ENCODE assay signal across 8 cellular contexts in the genomic region with DNA sequence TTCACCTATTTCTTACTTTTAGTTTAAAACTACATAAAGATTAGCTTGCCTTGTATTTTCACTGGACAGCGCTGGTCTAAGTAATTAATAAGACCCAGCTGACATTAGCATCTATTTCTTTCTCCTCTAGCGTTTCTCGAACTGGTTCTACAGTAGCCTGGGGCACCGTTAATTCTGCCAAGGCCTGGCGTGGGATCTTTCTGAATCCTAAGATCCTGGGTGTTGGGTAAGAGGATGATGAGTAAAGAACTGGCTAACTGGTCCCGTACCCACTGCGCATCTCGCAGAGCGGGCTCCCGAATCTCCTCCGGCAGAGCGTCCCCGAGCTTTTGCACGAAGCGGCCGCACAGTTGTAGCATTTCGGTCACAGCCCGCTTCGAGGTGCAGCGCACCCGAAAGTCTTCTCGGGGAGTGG. TPM values are rescaled to one million over a fixed set of nuclear protein-coding genes. Genes with fewer than 3 reads are reported as not detected.
DNase-seq lines count a peak whose midpoint lies in the region; ATAC-seq and TF ChIP-seq lines count a peak whose summit lies in the region.

No MANE protein-coding gene starts in this region.

- ATAC-seq in gastroesophageal sphincter (peak; percentile 58), psoas muscle (peak; percentile 60 to 85 (median 72))

- H3K27me3 ChIP-seq in H7 (ENCODE audit: control insufficient read depth, insufficient read depth, low read length) (no peaks in the 10 kb centered on the region), WERI-Rb-1 (ENCODE audit: insufficient read depth, low read depth, severe bottlenecking) (no peaks in the 10 kb centered on the region), gastroesophageal sphincter (no peaks in the 10 kb centered on the region), psoas muscle (ENCODE audit: insufficient read depth in 3 of 3, low read length in 2 of 3) (no peaks in the 10 kb centered on the region)

- peak overlapping the region; percentile 96 for H3K27ac Mint-ChIP-seq in activated CD4-positive, alpha-beta T cell treated with anti-CD3 and anti-CD28 coated beads, Interleukin-2, amount 10 ng/mL, durations not matched to agents 24 days and 14 days

- H3K36me3 ChIP-seq in H7 (replicated peaks; ENCODE audit: control insufficient read depth, insufficient read depth, low read length) (peaks cover 2% of the 10 kb centered on the region), WERI-Rb-1 (peaks cover 18% of the 10 kb centered on the region), gastroesophageal sphincter (peaks cover 0 to 23% of the 10 kb centered on the region in 2 donors), psoas muscle (ENCODE audit: insufficient read depth in 1 of 2, low read depth in 1 of 2) (peaks cover 0 to 27% of the 10 kb centered on the region in 2 donors)

- no peak for TF ChIP-seq CTCF in LNCaP clone FGC (IDR thresholded peaks at IDR 0.05; ENCODE audit: control insufficient read depth, extremely low read depth, insufficient read depth)
- no peak for TF ChIP-seq CTCF in WERI-Rb-1 (IDR thresholded peaks at IDR 0.05; ENCODE audit: low read depth, low read length)
- no peak for TF ChIP-seq CTCF in gastroesophageal sphincter (IDR thresholded peaks at IDR 0.05)
- TF ChIP-seq CTCF in psoas muscle (IDR thresholded peaks at IDR 0.05), result no peak

- H3K27me3 Mint-ChIP-seq in activated CD4-positive, alpha-beta T cell treated with anti-CD3 and anti-CD28 coated beads, Interleukin-2, amount 10 ng/mL, durations not matched to agents 24 days and 14 days, result no peaks in the 10 kb centered on the region

- peaks cover 19% of the 10 kb centered on the region for H3K36me3 Mint-ChIP-seq in activated CD4-positive, alpha-beta T cell treated with anti-CD3 and anti-CD28 coated beads, Interleukin-2, amount 10 ng/mL, durations not matched to agents 24 days and 14 days (ENCODE audit: low read depth)

- 0% methylated on average over 5 of the region's 22 CpGs for WGBS in gastroesophageal sphincter (ENCODE audit: low coverage in 1 of 2), 2 donors
- WGBS in psoas muscle, 3 donors, result 0% methylated on average over 22 of the region's 22 CpGs

- H3K9me3 ChIP-seq in WERI-Rb-1 (ENCODE audit: severe bottlenecking) (no peaks in the 10 kb centered on the region), gastroesophageal sphincter (no peaks in the 10 kb centered on the region), psoas muscle (no peaks in the 10 kb centered on the region)

- intact Hi-C loops in activated CD4-positive, alpha-beta T cell treated with anti-CD3 and anti-CD28 coated beads, Interleukin-2, amount 10 ng/mL, durations not matched to agents 24 days and 14 days (cut with micrococcal nuclease), result loop anchor here (1.0 kb wide), 4 partner anchors 67 to 260 kb away; a partner anchor contains a TSS
- intact Hi-C loops in psoas muscle (cut with DNase I), result no loop called here

- H3K27ac ChIP-seq in WERI-Rb-1 (peak overlapping the region; percentile 94), gastroesophageal sphincter (peak overlapping the region; percentile 89 to 95 (median 94)), psoas muscle (peak overlapping the region; percentile 92)

- TF ChIP-seq EP300 in gastroesophageal sphincter (IDR thresholded peaks at IDR 0.05), result no peak

- H3K4me3 Mint-ChIP-seq in activated CD4-positive, alpha-beta T cell treated with anti-CD3 and anti-CD28 coated beads, Interleukin-2, amount 10 ng/mL, durations not matched to agents 24 days and 14 days, result peak overlapping the region; percentile 93

- no peak for TF ChIP-seq POLR2A in gastroesophageal sphincter (IDR thresholded peaks at IDR 0.05)

- H3K4me1 ChIP-seq in gastroesophageal sphincter (peaks cover 0 to 42% (median 10%) of the 10 kb centered on the region in 3 donors), psoas muscle (peaks cover 6% of the 10 kb centered on the region)

- H3K9me3 Mint-ChIP-seq in activated CD4-positive, alpha-beta T cell treated with anti-CD3 and anti-CD28 coated beads, Interleukin-2, amount 10 ng/mL, durations not matched to agents 24 days and 14 days, result peaks cover 5% of the 10 kb centered on the region

- H3K4me3 ChIP-seq in H7 (ENCODE audit: insufficient read depth, low read depth, low read length) (peak overlapping the region; percentile 74), LNCaP clone FGC (ENCODE audit: low read depth, low read length) (peak overlapping the region; percentile 96), WERI-Rb-1 (ENCODE audit: low read depth, low read length) (peak overlapping the region; percentile 91), gastroesophageal sphincter (peak overlapping the region; percentile 73 to 91), psoas muscle (peak overlapping the region; percentile 76)

- DNase-seq in activated CD4-positive, alpha-beta T cell treated with anti-CD3 and anti-CD28 coated beads, Interleukin-2, amount 10 ng/mL, durations not matched to agents 24 days and 14 days, result no peak
- no peak for DNase-seq in activated CD4-positive, alpha-beta T cell treated with anti-CD3 and anti-CD28 coated beads, Interleukin-2, amount 50 U/mL, for 48 hours
- DNase-seq in H7 (peak; percentile 77), LNCaP clone FGC (ENCODE audit: low read depth) (no peak), WERI-Rb-1 (no peak), psoas muscle (no peak)
- no peak for DNase-seq in activated CD8-positive, alpha-beta memory T cell treated with anti-CD3 and anti-CD28 coated beads for 24 hours

- H3K4me1 Mint-ChIP-seq in activated CD4-positive, alpha-beta T cell treated with anti-CD3 and anti-CD28 coated beads, Interleukin-2, amount 10 ng/mL, durations not matched to agents 24 days and 14 days, result peaks cover 26% of the 10 kb centered on the region

RNA-seq across cellular contexts. Expression of a gene that starts 0.3 kb away (rescaled TPM):
- total RNA-seq in activated CD4-positive, alpha-beta T cell treated with anti-CD3 and anti-CD28 coated beads, Interleukin-2, amount 10 ng/mL, durations not matched to agents 24 days and 14 days, result 37.3 and 40.0 TPM in 2 replicates
- total RNA-seq in H7 (2014; rRNA removed; shearing (Covaris generic)), result 108 and 112 TPM in 2 replicates
- total RNA-seq in gastroesophageal sphincter (10 to 100 TPM; 20.1 to 36.4 (median 31.1) TPM), psoas muscle (10 to 100 TPM; 13.2 to 21.2 (median 16.5) TPM)
- polyA plus RNA-seq in psoas muscle, result 10 to 100 TPM; 14.1 to 34.5 (median 24.0) TPM

RNA-seq across cellular contexts. Expression of a gene that starts 0.4 kb away (rescaled TPM):
- 15.1 and 16.2 TPM in 2 replicates for total RNA-seq in activated CD4-positive, alpha-beta T cell treated with anti-CD3 and anti-CD28 coated beads, Interleukin-2, amount 10 ng/mL, durations not matched to agents 24 days and 14 days
- total RNA-seq in H7 (2014; rRNA removed; shearing (Covaris generic)), result 22.5 and 28.8 TPM in 2 replicates
- 10 to 100 TPM in 2 of 4 donors, 1 to 10 TPM in 2; 7.9 to 23.0 (median 9.9) TPM for total RNA-seq in gastroesophageal sphincter
- 10 to 100 TPM; 21.4 to 25.2 (median 22.8) TPM for total RNA-seq in psoas muscle
- polyA plus RNA-seq in psoas muscle, result 10 to 100 TPM; 13.5 to 20.9 (median 13.9) TPM

RNA-seq across cellular contexts. Expression of a gene that starts 56.2 kb away (rescaled TPM):
- total RNA-seq in activated CD4-positive, alpha-beta T cell treated with anti-CD3 and anti-CD28 coated beads, Interleukin-2, amount 10 ng/mL, durations not matched to agents 24 days and 14 days, result not detected in 2 replicates
- total RNA-seq in H7 (2014; rRNA removed; shearing (Covaris generic)), result 0.38 and 0.63 TPM in 2 replicates
- total RNA-seq in gastroesophageal sphincter (not detected), psoas muscle (not detected)
- polyA plus RNA-seq in psoas muscle, result not detected
